ENCODE assay signal across 2 cellular contexts in the genomic region with DNA sequence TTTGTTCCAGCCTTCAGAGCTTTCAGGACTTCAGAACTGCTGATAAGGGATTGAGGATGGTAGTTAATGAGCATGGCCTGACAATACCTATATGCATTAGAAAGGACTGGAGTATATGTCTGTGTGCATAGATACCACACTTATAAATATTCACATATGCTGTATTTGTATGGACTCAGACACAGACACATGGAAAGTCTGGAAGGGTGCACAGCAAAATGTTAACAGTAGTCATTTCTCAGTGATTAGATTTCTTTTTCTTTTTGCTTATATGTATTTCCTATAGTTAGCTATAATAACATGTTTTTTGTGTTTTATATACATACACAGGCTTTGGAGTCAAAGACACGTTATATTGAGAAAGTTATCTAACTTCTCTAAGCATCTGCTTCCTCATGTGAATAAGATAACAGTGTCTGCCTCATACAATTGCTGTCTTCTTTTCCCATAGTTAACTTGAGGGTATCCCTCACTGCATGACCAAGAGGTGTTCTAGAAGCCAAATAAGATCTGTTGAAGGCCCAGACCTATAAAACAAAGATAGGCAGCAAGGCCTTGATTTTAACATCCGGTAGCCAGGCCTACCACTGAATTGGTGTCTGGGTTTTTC.
TF ChIP-seq lines count a peak whose summit lies in the region.

No MANE protein-coding gene starts in this region.

TF ChIP-seq in K562, 482 proteins besides CTCF, POLR2A, EP300 and RAD21 (continued from another document):
- TF ChIP-seq, protein P1, sequence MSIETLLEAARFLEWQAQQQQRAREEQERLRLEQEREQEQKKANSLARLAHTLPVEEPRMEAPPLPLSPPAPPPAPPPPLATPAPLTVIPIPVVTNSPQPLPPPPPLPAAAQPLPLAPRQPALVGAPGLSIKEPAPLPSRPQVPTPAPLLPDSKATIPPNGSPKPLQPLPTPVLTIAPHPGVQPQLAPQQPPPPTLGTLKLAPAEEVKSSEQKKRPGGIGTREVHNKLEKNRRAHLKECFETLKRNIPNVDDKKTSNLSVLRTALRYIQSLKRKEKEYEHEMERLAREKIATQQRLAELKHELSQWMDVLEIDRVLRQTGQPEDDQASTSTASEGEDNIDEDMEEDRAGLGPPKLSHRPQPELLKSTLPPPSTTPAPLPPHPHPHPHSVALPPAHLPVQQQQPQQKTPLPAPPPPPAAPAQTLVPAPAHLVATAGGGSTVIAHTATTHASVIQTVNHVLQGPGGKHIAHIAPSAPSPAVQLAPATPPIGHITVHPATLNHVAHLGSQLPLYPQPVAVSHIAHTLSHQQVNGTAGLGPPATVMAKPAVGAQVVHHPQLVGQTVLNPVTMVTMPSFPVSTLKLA (conservative IDR thresholded peaks at IDR 0.05): 0 out of 4 replicates have a peak, but pooled peaks of 1 of the 2 experiments have one; percentile 22
- TF ChIP-seq HNRNPL (IDR thresholded peaks at IDR 0.05; ENCODE audit: low read depth, low read length): no peak

TF ChIP-seq in WTC11, 78 proteins besides CTCF, POLR2A, EP300 and RAD21 (continued from another document):
- TF ChIP-seq, protein P2, sequence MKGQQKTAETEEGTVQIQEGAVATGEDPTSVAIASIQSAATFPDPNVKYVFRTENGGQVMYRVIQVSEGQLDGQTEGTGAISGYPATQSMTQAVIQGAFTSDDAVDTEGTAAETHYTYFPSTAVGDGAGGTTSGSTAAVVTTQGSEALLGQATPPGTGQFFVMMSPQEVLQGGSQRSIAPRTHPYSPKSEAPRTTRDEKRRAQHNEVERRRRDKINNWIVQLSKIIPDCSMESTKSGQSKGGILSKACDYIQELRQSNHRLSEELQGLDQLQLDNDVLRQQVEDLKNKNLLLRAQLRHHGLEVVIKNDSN (CRISPR knock-in tag; IDR thresholded peaks at IDR 0.05): no peak
- no peak for TF ChIP-seq ZNF671 (CRISPR knock-in tag; IDR thresholded peaks at IDR 0.05)
